7 cellular contexts compared by ENCODE assay signal in the genomic region with DNA sequence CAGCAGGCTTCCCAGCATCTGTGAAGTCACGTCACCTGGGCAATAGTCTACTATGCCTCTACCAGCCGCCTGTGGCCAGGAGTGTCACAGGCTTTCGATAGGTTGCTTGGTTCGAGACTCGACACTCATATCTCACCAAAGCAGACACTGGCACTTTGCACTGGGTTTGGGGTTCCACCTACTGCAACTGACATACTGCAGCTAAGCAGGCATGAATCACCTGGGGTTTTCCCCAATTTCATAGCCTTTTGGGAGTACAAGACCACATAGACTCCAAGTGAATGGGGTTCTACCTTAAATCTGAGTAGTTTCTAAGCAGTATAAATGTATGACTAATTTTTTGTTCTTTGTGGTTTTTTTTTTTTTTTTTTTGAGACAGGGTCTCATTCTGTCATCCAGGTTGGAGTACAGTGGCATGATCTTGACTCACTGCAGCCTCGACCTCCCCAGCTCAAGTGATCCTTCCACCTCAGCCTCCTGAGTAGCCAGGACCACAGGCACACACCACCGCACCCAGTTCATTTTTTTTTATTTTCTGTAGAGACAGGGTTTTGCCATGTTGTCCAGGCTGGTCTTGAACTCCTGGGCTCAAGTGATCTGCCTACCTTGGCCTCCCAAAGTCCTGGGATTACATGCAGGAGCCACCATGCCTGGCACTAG. TPM values are rescaled to one million over a fixed set of nuclear protein-coding genes. Genes with fewer than 3 reads are reported as not detected.
A peak's percentile ranks its signal among the peaks of the same experiment; 100 is the strongest.
DNase-seq lines count a peak whose midpoint lies in the region; ATAC-seq and TF ChIP-seq lines count a peak whose summit lies in the region.

No MANE protein-coding gene starts in this region.

- ATAC-seq in GM21390 (IDR thresholded peaks at IDR 0.05; ENCODE audit: unreplicated experiment) = peak; percentile 68
- peak; percentile 86 for ATAC-seq in HG03558 (IDR thresholded peaks at IDR 0.05; ENCODE audit: extremely low read depth, unreplicated experiment)

- no peak overlapping the region for H4K8ac ChIP-seq in mesendoderm (ENCODE audit: low read depth, low read length)

- H4K5ac ChIP-seq in mesendoderm (ENCODE audit: low read length) = no peak overlapping the region

- H2BK120ac ChIP-seq in mesendoderm (ENCODE audit: low read depth, low read length) = no peak overlapping the region

- H3K27me3 ChIP-seq in breast epithelium = no peaks in the 10 kb centered on the region
- H3K27me3 ChIP-seq in mesendoderm (ENCODE audit: insufficient read depth, low read length, poor library complexity) = no peaks in the 10 kb centered on the region

- H3K79me2 ChIP-seq in mesendoderm (ENCODE audit: control insufficient read depth, insufficient read depth, low read length) = no peaks in the 10 kb centered on the region

- H2BK15ac ChIP-seq in mesendoderm (replicated peaks; ENCODE audit: low read depth) = no peak overlapping the region

- H3K4me1 ChIP-seq in breast epithelium = no peaks in the 10 kb centered on the region
- no peaks in the 10 kb centered on the region for H3K4me1 ChIP-seq in mesendoderm (ENCODE audit: control insufficient read depth, low read depth, low read length)

- no peak overlapping the region for H3K56ac ChIP-seq in mesendoderm (ENCODE audit: low read length)

- H3K4ac ChIP-seq in mesendoderm (ENCODE audit: low read depth, low read length) = no peak overlapping the region

- no peak for TF ChIP-seq CTCF in breast epithelium (IDR thresholded peaks at IDR 0.05)

- H3K4me3 ChIP-seq in breast epithelium = no peak overlapping the region
- no peak overlapping the region for H3K4me3 ChIP-seq in mesendoderm (ENCODE audit: low read length)

- H3K36me3 ChIP-seq in breast epithelium (no peaks in the 10 kb centered on the region), mesendoderm (ENCODE audit: control insufficient read depth, insufficient read depth, low read length) (no peaks in the 10 kb centered on the region)

- H3K9ac ChIP-seq in mesendoderm (ENCODE audit: low read length) = no peak overlapping the region

- no peak overlapping the region for H3K18ac ChIP-seq in mesendoderm (ENCODE audit: low read length)

- H3K23ac ChIP-seq in mesendoderm (ENCODE audit: low read length) = no peak overlapping the region

- no peak overlapping the region for H2AK5ac ChIP-seq in mesendoderm (ENCODE audit: low read length)

- no peak overlapping the region for H2BK5ac ChIP-seq in mesendoderm (ENCODE audit: low read length)

- DNase-seq in breast epithelium (ENCODE audit: low spot score in 2 of 2) = no peak
- DNase-seq in stimulated activated CD8-positive, alpha-beta memory T cell treated with anti-CD3 and anti-CD28 coated beads, Interleukin-4, amount 100 ng/mL, for 24 hours (ENCODE audit: low read depth) = peak; percentile 45
- no peak for DNase-seq in SIG-M5 (lab: John Stamatoyannopoulos, UW)
- no peak for DNase-seq in NCI-H774 (lab: John Stamatoyannopoulos, UW)
- no peak for DNase-seq in mesendoderm

- H3K79me1 ChIP-seq in mesendoderm (ENCODE audit: low read length) = no peaks in the 10 kb centered on the region

- peak overlapping the region; percentile 17 to 32 for H3K27ac ChIP-seq in breast epithelium
- no peak overlapping the region for H3K27ac ChIP-seq in mesendoderm (ENCODE audit: low read depth, low read length)

- no peak for TF ChIP-seq POLR2A in breast epithelium (IDR thresholded peaks at IDR 0.05)

- H3K9me3 ChIP-seq in breast epithelium = no peaks in the 10 kb centered on the region

- WGBS in mesendoderm (ENCODE audit: extremely low coverage, insufficient coverage, low lambda C conversion rate) = no CpG with 5 or more reads among the region's 7 CpGs

- no peak overlapping the region for H3K4me2 ChIP-seq in mesendoderm (ENCODE audit: low read length)

- intact Hi-C loops in breast epithelium (cut with DNase I; ENCODE audit: low total_unique reads) = no loop called here

RNA-seq across cellular contexts. Expression of gene DMAC2L, which starts 32.1 kb away (rescaled TPM):
- total RNA-seq in breast epithelium = 10 to 100 TPM; 19.7 to 30.7 (median 20.3) TPM
- polyA plus RNA-seq in mesendoderm (2013, experiment 1 of 2) = 8.8 TPM
- 8.4 TPM for polyA plus RNA-seq in mesendoderm (2013, experiment 2 of 2)

RNA-seq across cellular contexts. Expression of gene L2HGDH, which starts 32.2 kb away (rescaled TPM):
- 1 to 10 TPM; 3.8 to 6.9 (median 6.3) TPM for total RNA-seq in breast epithelium
- 11.2 TPM for polyA plus RNA-seq in mesendoderm (2013, experiment 1 of 2)
- 11.8 TPM for polyA plus RNA-seq in mesendoderm (2013, experiment 2 of 2)

RNA-seq across cellular contexts. Expression of gene CDKL1, which starts 52.4 kb away (rescaled TPM):
- 10 to 100 TPM in 2 of 3 donors, 1 to 10 TPM in 1; 9.2 to 23.4 (median 10.5) TPM for total RNA-seq in breast epithelium
- 0.84 TPM for polyA plus RNA-seq in mesendoderm (2013, experiment 1 of 2)
- 0.97 TPM for polyA plus RNA-seq in mesendoderm (2013, experiment 2 of 2)
